In genomic region chr16:87556941-87557459, GRCh38 we compare ENCODE assay signal across 12 cellular contexts. TPM values are rescaled to one million over a fixed set of nuclear protein-coding genes. Genes with fewer than 3 reads are reported as not detected.
A peak's percentile ranks its signal among the peaks of the same experiment; 100 is the strongest.
DNase-seq lines count a peak whose midpoint lies in the region; ATAC-seq and TF ChIP-seq lines count a peak whose summit lies in the region.
"Had no signal": no experiment of that assay in that cellular context is flagged by ENCODE, and none has a peak within 500 bp of the region (broad histone marks: within the 10 kb centered on the region; RNA-seq: fewer than 3 reads in every experiment).

No MANE protein-coding gene starts in this region.

- H3K27me3 ChIP-seq in ascending aorta = no peaks in the 10 kb centered on the region
- H3K27me3 ChIP-seq in vagina = no peaks in the 10 kb centered on the region

- peaks cover 6% of the 10 kb centered on the region for H3K27me3 Mint-ChIP-seq in osteocyte (ENCODE audit: unreplicated experiment)

- peak overlapping the region; percentile 83 for H3K27ac Mint-ChIP-seq in osteocyte (ENCODE audit: unreplicated experiment)
- H3K27ac Mint-ChIP-seq: activated CD8-positive, alpha-beta T cell treated with anti-CD3 and anti-CD28 coated beads, Interleukin-2, amount 10 ng/mL, durations not matched to agents 7 days and 5 days; stimulated activated naive CD8-positive, alpha-beta T cell treated with anti-CD3 and anti-CD28 coated beads, Interleukin-15, Interleukin-2, amounts not matched to agents 100 ng/mL and 50 ng/mL, for 24 hours had no signal

- no peak overlapping the region for H3K4me3 Mint-ChIP-seq in osteocyte (ENCODE audit: unreplicated experiment)
- H3K4me3 Mint-ChIP-seq: activated CD8-positive, alpha-beta T cell treated with anti-CD3 and anti-CD28 coated beads, Interleukin-2, amount 10 ng/mL, durations not matched to agents 7 days and 5 days; stimulated activated naive CD8-positive, alpha-beta T cell treated with anti-CD3 and anti-CD28 coated beads, Interleukin-15, Interleukin-2, amounts not matched to agents 100 ng/mL and 50 ng/mL, for 24 hours had no signal

- no peak for TF ChIP-seq POLR2A in vagina (IDR thresholded peaks at IDR 0.05)

- H3K36me3 Mint-ChIP-seq in osteocyte (ENCODE audit: unreplicated experiment) = no peaks in the 10 kb centered on the region

- peaks cover 6 to 7% of the 10 kb centered on the region in 2 donors for H3K4me1 ChIP-seq in ascending aorta
- peaks cover 8% of the 10 kb centered on the region for H3K4me1 ChIP-seq in vagina

- DNase-seq in ascending aorta (ENCODE audit: low spot score in 2 of 2) (peak in 1 of 2 donors; percentile 72), left ventricle myocardium superior (peak; percentile 72), osteocyte (ENCODE audit: extremely low spot score, unreplicated experiment) (no peak), vagina (ENCODE audit: extremely low spot score in 2 of 2) (no peak)
- no peak for DNase-seq in stimulated activated CD4-positive, alpha-beta T cell treated with anti-CD3 and anti-CD28 coated beads, Interleukin-15, amount 100 ng/mL, for 24 hours
- no peak for DNase-seq in activated effector memory CD4-positive, alpha-beta T cell treated with anti-CD3 and anti-CD28 coated beads, Interleukin-2, amount 50 U/mL, for 16 hours
- DNase-seq: activated CD8-positive, alpha-beta T cell treated with anti-CD3 and anti-CD28 coated beads, Interleukin-2, amount 10 ng/mL, durations not matched to agents 7 days and 5 days; activated naive CD4-positive, alpha-beta T cell treated with anti-CD3 and anti-CD28 coated beads, Interleukin-2, amount 50 U/mL, for 16 hours; T-helper 9 cell had no signal

- H3K36me3 ChIP-seq in ascending aorta = no peaks in the 10 kb centered on the region
- no peaks in the 10 kb centered on the region for H3K36me3 ChIP-seq in vagina

- peak; percentile 85 for ATAC-seq in left ventricle myocardium superior
- ATAC-seq in HG03135 (IDR thresholded peaks at IDR 0.05; ENCODE audit: unreplicated experiment) = no peak
- ATAC-seq: activated CD8-positive, alpha-beta T cell treated with anti-CD3 and anti-CD28 coated beads, Interleukin-2, amount 10 ng/mL, durations not matched to agents 7 days and 5 days; Panc1 had no signal

- intact Hi-C loops in ascending aorta (cut with DNase I) = no loop called here
- intact Hi-C loops in left ventricle myocardium superior (cut with micrococcal nuclease) = no loop called here
- intact Hi-C loops in vagina (cut with DNase I) = no loop called here

- no peak for TF ChIP-seq CTCF in ascending aorta (IDR thresholded peaks at IDR 0.05)
- TF ChIP-seq CTCF in osteocyte (IDR thresholded peaks at IDR 0.05) = no peak
- TF ChIP-seq CTCF in vagina (IDR thresholded peaks at IDR 0.05) = no peak

- H3K4me3 ChIP-seq in ascending aorta (peak overlapping the region in 1 of 2 donors; percentile 5), vagina (no peak overlapping the region)

- H3K27ac ChIP-seq in ascending aorta (peak overlapping the region; percentile 86 to 88), vagina (peak overlapping the region; percentile 77)

- H3K9me3 ChIP-seq in ascending aorta (no peaks in the 10 kb centered on the region), vagina (no peaks in the 10 kb centered on the region)

- H3K9me3 Mint-ChIP-seq in osteocyte (ENCODE audit: unreplicated experiment) = no peaks in the 10 kb centered on the region
- H3K9me3 Mint-ChIP-seq: stimulated activated naive CD8-positive, alpha-beta T cell treated with anti-CD3 and anti-CD28 coated beads, Interleukin-15, Interleukin-2, amounts not matched to agents 100 ng/mL and 50 ng/mL, for 24 hours had no signal

- peaks cover 38% of the 10 kb centered on the region for H3K4me1 Mint-ChIP-seq in osteocyte (ENCODE audit: unreplicated experiment)

RNA-seq across cellular contexts. Expression of gene JPH3, which starts 45.3 kb away (rescaled TPM):
- total RNA-seq in ascending aorta = not detected
- 0.12 TPM for total RNA-seq in left ventricle myocardium superior
- total RNA-seq in osteocyte = 2.6 and 3.1 TPM in 2 replicates
- total RNA-seq in vagina = 2.0 TPM
- total RNA-seq: activated CD8-positive, alpha-beta T cell treated with anti-CD3 and anti-CD28 coated beads, Interleukin-2, amount 10 ng/mL, durations not matched to agents 7 days and 5 days had no signal
